8 cellular contexts compared by ENCODE assay signal in genomic region chr18:50203801-50204604, GRCh38. TPM values are rescaled to one million over a fixed set of nuclear protein-coding genes. Genes with fewer than 3 reads are reported as not detected.
DNase-seq lines count a peak whose midpoint lies in the region; ATAC-seq, FAIRE-seq and TF ChIP-seq lines count a peak whose summit lies in the region.

No MANE protein-coding gene starts in this region.

- TF ChIP-seq CTCF in AG10803 (conservative IDR thresholded peaks at IDR 0.05; ENCODE audit: low read length) = peak; percentile 61
- TF ChIP-seq CTCF in GM13977 (IDR thresholded peaks at IDR 0.05; ENCODE audit: extremely low read depth, insufficient read depth, missing control alignments) = peak; percentile 52
- peak; percentile 72 to 84 for TF ChIP-seq CTCF in brain (conservative IDR thresholded peaks at IDR 0.05)

- peak; percentile 90 for FAIRE-seq in islet of Langerhans (lab: Jason Lieb, UNC)

- H3K4me1 Mint-ChIP-seq in brain = peaks cover 9% of the 10 kb centered on the region

- no peak overlapping the region for H3K4me3 ChIP-seq in AG10803 (ENCODE audit: low read length)

- no peak for ATAC-seq in HG02678 (IDR thresholded peaks at IDR 0.05; ENCODE audit: unreplicated experiment)

- DNase-seq in AG10803 (ENCODE audit: low read depth) = peak; percentile 11
- peak; percentile 40 for DNase-seq in GM13977 (ENCODE audit: low spot score)
- DNase-seq in NCI-H2227 treated with DMSO at 0.1 percent for 48 hours (lab: John Stamatoyannopoulos, UW) = peak; percentile 78
- peak; percentile 77 for DNase-seq in superior temporal gyrus (ENCODE audit: extremely low spot score)
- DNase-seq in activated effector memory CD4-positive, alpha-beta T cell treated with Interleukin-2 at 50 U/mL for 16 hours = no peak

- H3K4me3 Mint-ChIP-seq in brain = peak overlapping the region; percentile 36 to 74 (median 57)

- peak overlapping the region in 3 of 5 experiments; percentile 17 to 41 (median 18) for H3K27ac Mint-ChIP-seq in brain

- no peaks in the 10 kb centered on the region for H3K36me3 Mint-ChIP-seq in brain

- peaks cover 0 to 6% (median 0%) of the 10 kb centered on the region in 5 experiments for H3K9me3 Mint-ChIP-seq in brain

- H3K27me3 Mint-ChIP-seq in brain = peaks cover 37% of the 10 kb centered on the region

- in situ Hi-C loops in GM13977 (cut with MboI; ENCODE audit: low pct_unique_long_range_greater_than_20kb, low sequenced_read_pairs, unreplicated experiment) = no loop called here

RNA-seq across cellular contexts. Expression of gene MYO5B, which starts 9.1 kb away (rescaled TPM):
- polyA plus RNA-seq in brain (ENCODE audit: insufficient read depth, low read depth, low replicate concordance) = 17.7 TPM
